8 cellular contexts compared by ENCODE assay signal in genomic region chr2:237673130-237673921, GRCh38. TPM values are rescaled to one million over a fixed set of nuclear protein-coding genes. Genes with fewer than 3 reads are reported as not detected.
DNase-seq lines count a peak whose midpoint lies in the region; ATAC-seq and TF ChIP-seq lines count a peak whose summit lies in the region.

No MANE protein-coding gene starts in this region.

- DNase-seq in KBM-7: peak; percentile 79
- peak; percentile 79 for DNase-seq in RKO (ENCODE audit: low spot score)
- DNase-seq in activated T-helper 1 cell treated with anti-CD3 and anti-CD28 coated beads, Interleukin-12 subunit alpha, Interleukin-12 subunit beta, Interleukin-2, Interleukin-4 antibody, amounts not matched to agents 30 ng/mL and 10 ng/mL and 1 ng/mL, durations not matched to agents 14 hours and 24 hours and 36 hours (ENCODE audit: low spot score): peak; percentile 68
- peak; percentile 73 for DNase-seq in fibroblast of villous mesenchyme (ENCODE audit: low read depth)
- peak; percentile 65 for DNase-seq in osteoblast (ENCODE audit: insufficient read length, low spot score, missing footprints)
- DNase-seq in thoracic aorta (ENCODE audit: low spot score): no peak

- peak overlapping the region; percentile 51 for H3K4me2 ChIP-seq in osteoblast (ENCODE audit: insufficient read depth, low read length)

- peak overlapping the region; percentile 96 for H3K27ac Mint-ChIP-seq in activated T-helper 1 cell treated with anti-CD3 and anti-CD28 coated beads, Interleukin-12 subunit alpha, Interleukin-12 subunit beta, Interleukin-2, Interleukin-4 antibody, amounts not matched to agents 30 ng/mL and 10 ng/mL and 1 ng/mL, durations not matched to agents 14 hours and 24 hours and 36 hours

- ATAC-seq in thoracic aorta (ENCODE audit: insufficient number of reproducible peaks, low FRiP score, low read depth) (no peak), HG02852 (IDR thresholded peaks at IDR 0.05; ENCODE audit: unreplicated experiment) (no peak)

- intact Hi-C loops in activated T-helper 1 cell treated with anti-CD3 and anti-CD28 coated beads, Interleukin-12 subunit alpha, Interleukin-12 subunit beta, Interleukin-2, Interleukin-4 antibody, amounts not matched to agents 30 ng/mL and 10 ng/mL and 1 ng/mL, durations not matched to agents 14 hours and 24 hours and 36 hours (cut with micrococcal nuclease): loop anchor here (1.0 to 10.0 kb wide), 11 partner anchors 14 to 531 kb away; partner anchors contain the start of genes ILKAP and SCLY

- in situ Hi-C loops in KBM-7 (cut with MboI; ENCODE audit: low pct_unique_long_range_greater_than_20kb, low sequenced_read_pairs): no loop called here

- H3K9me3 ChIP-seq in osteoblast (ENCODE audit: low read depth, low read length): no peaks in the 10 kb centered on the region
- no peaks in the 10 kb centered on the region for H3K9me3 ChIP-seq in thoracic aorta

- no peaks in the 10 kb centered on the region for H3K27me3 ChIP-seq in osteoblast (ENCODE audit: insufficient read depth, low read length)
- H3K27me3 ChIP-seq in thoracic aorta (replicated peaks; ENCODE audit: insufficient read depth): no peaks in the 10 kb centered on the region

- peak overlapping the region; percentile 80 for H3K4me3 Mint-ChIP-seq in activated T-helper 1 cell treated with anti-CD3 and anti-CD28 coated beads, Interleukin-12 subunit alpha, Interleukin-12 subunit beta, Interleukin-2, Interleukin-4 antibody, amounts not matched to agents 30 ng/mL and 10 ng/mL and 1 ng/mL, durations not matched to agents 14 hours and 24 hours and 36 hours

- H3K4me3 ChIP-seq in GM12875 (ENCODE audit: low read depth, low read length) (peak overlapping the region; percentile 7), fibroblast of villous mesenchyme (ENCODE audit: low read depth, low read length) (peak overlapping the region; percentile 31), osteoblast (ENCODE audit: insufficient read depth, low read length) (peak overlapping the region; percentile 50), thoracic aorta (peak overlapping the region; percentile 50)

- H3K36me3 ChIP-seq in osteoblast (ENCODE audit: insufficient read depth, low read length) (peaks cover 4% of the 10 kb centered on the region), thoracic aorta (no peaks in the 10 kb centered on the region)

- H3K4me1 ChIP-seq in osteoblast (ENCODE audit: insufficient read depth, low read length): peaks cover 53% of the 10 kb centered on the region
- H3K4me1 ChIP-seq in thoracic aorta (ENCODE audit: control insufficient read depth in 1 of 2, low read depth in 2 of 2): peaks cover 32 to 85% of the 10 kb centered on the region in 2 donors

- peaks cover 8% of the 10 kb centered on the region for H3K27me3 Mint-ChIP-seq in activated T-helper 1 cell treated with anti-CD3 and anti-CD28 coated beads, Interleukin-12 subunit alpha, Interleukin-12 subunit beta, Interleukin-2, Interleukin-4 antibody, amounts not matched to agents 30 ng/mL and 10 ng/mL and 1 ng/mL, durations not matched to agents 14 hours and 24 hours and 36 hours (ENCODE audit: insufficient read depth)

- H3K27ac ChIP-seq in osteoblast (ENCODE audit: low read depth, low read length) (peak overlapping the region; percentile 96), thoracic aorta (peak overlapping the region; percentile 46 to 91)

- peak; percentile 65; the same call in 1 of the 2 replicates for TF ChIP-seq CTCF in GM12875 (IDR thresholded peaks at IDR 0.05; ENCODE audit: borderline replicate concordance, insufficient read depth, low read depth, low read length)
- TF ChIP-seq CTCF in fibroblast of villous mesenchyme (IDR thresholded peaks at IDR 0.05; ENCODE audit: insufficient read depth, low read depth, low read length): peak; percentile 81
- TF ChIP-seq CTCF in osteoblast (IDR thresholded peaks at IDR 0.05; ENCODE audit: extremely low read depth, low read depth, low read length): peak; percentile 67
- TF ChIP-seq CTCF in thoracic aorta (IDR thresholded peaks at IDR 0.05): peak; percentile 50

- peaks cover 51% of the 10 kb centered on the region for H3K4me1 Mint-ChIP-seq in activated T-helper 1 cell treated with anti-CD3 and anti-CD28 coated beads, Interleukin-12 subunit alpha, Interleukin-12 subunit beta, Interleukin-2, Interleukin-4 antibody, amounts not matched to agents 30 ng/mL and 10 ng/mL and 1 ng/mL, durations not matched to agents 14 hours and 24 hours and 36 hours (ENCODE audit: low read depth)

- no peaks in the 10 kb centered on the region for H3K36me3 Mint-ChIP-seq in activated T-helper 1 cell treated with anti-CD3 and anti-CD28 coated beads, Interleukin-12 subunit alpha, Interleukin-12 subunit beta, Interleukin-2, Interleukin-4 antibody, amounts not matched to agents 30 ng/mL and 10 ng/mL and 1 ng/mL, durations not matched to agents 14 hours and 24 hours and 36 hours (ENCODE audit: low read depth)

- no peaks in the 10 kb centered on the region for H3K9me3 Mint-ChIP-seq in activated T-helper 1 cell treated with anti-CD3 and anti-CD28 coated beads, Interleukin-12 subunit alpha, Interleukin-12 subunit beta, Interleukin-2, Interleukin-4 antibody, amounts not matched to agents 30 ng/mL and 10 ng/mL and 1 ng/mL, durations not matched to agents 14 hours and 24 hours and 36 hours

- peaks cover 17% of the 10 kb centered on the region for H3K79me2 ChIP-seq in osteoblast (ENCODE audit: insufficient read depth, low read length)

- no peaks in the 10 kb centered on the region for H4K20me1 ChIP-seq in osteoblast (ENCODE audit: insufficient read depth, low read length)

- no peak overlapping the region for H2AFZ ChIP-seq in osteoblast (ENCODE audit: low read length)

RNA-seq across cellular contexts. Expression of gene LRRFIP1, which starts 45.9 kb away (rescaled TPM):
- total RNA-seq in activated T-helper 1 cell treated with anti-CD3 and anti-CD28 coated beads, Interleukin-12 subunit alpha, Interleukin-12 subunit beta, Interleukin-2, Interleukin-4 antibody, amounts not matched to agents 30 ng/mL and 10 ng/mL and 1 ng/mL, durations not matched to agents 14 hours and 24 hours and 36 hours: 212 and 226 TPM in 2 replicates
- 63.5 and 64.3 TPM in 2 replicates for total RNA-seq in fibroblast of villous mesenchyme
- total RNA-seq in osteoblast: 48.3 and 51.8 TPM in 2 replicates
- total RNA-seq in thoracic aorta: 100 to 1,000 TPM; 196 to 244 TPM
